In genomic region chr1:245155186-245156040, GRCh38 we compare ENCODE assay signal across 8 cellular contexts.
DNase-seq lines count a peak whose midpoint lies in the region; ATAC-seq and TF ChIP-seq lines count a peak whose summit lies in the region.

No MANE protein-coding gene starts in this region.

- peaks cover 2% of the 10 kb centered on the region for H3K9me3 ChIP-seq in WERI-Rb-1 (ENCODE audit: severe bottlenecking)
- no peaks in the 10 kb centered on the region for H3K9me3 ChIP-seq in neutrophil

- ATAC-seq in GM19467 (IDR thresholded peaks at IDR 0.05; ENCODE audit: unreplicated experiment): no peak
- ATAC-seq in GM18505 (IDR thresholded peaks at IDR 0.05; ENCODE audit: unreplicated experiment): no peak
- ATAC-seq in activated CD4-positive, CD25-positive, alpha-beta regulatory T cell treated with anti-CD3 and anti-CD28 coated beads, Interleukin-2, amount 50 U/mL, for 24 hours: no peak

- 0 out of 2 replicates have a peak, but pooled peaks have one; percentile 1 for TF ChIP-seq CTCF in WERI-Rb-1 (IDR thresholded peaks at IDR 0.05; ENCODE audit: low read depth, low read length)
- TF ChIP-seq CTCF in fibroblast of pulmonary artery (IDR thresholded peaks at IDR 0.05; ENCODE audit: low read length, missing control alignments): no peak
- no peak for TF ChIP-seq CTCF in neutrophil (IDR thresholded peaks at IDR 0.05)

- H3K36me3 ChIP-seq in WERI-Rb-1 (no peaks in the 10 kb centered on the region), neutrophil (no peaks in the 10 kb centered on the region)

- no peak overlapping the region for H3K27ac ChIP-seq in WERI-Rb-1
- H3K27ac ChIP-seq in neutrophil: no peak overlapping the region

- H3K4me1 ChIP-seq in neutrophil (ENCODE audit: control insufficient read depth in 1 of 2, insufficient read depth in 1 of 2, low read depth in 1 of 2, low read length in 1 of 2): peaks cover 40 to 43% of the 10 kb centered on the region in 2 experiments

- H3K27me3 ChIP-seq in WERI-Rb-1 (ENCODE audit: insufficient read depth, low read depth, severe bottlenecking): peaks cover 53% of the 10 kb centered on the region
- peaks cover 100% of the 10 kb centered on the region for H3K27me3 ChIP-seq in neutrophil

- DNase-seq in DMS53 (lab: John Stamatoyannopoulos, UW): peak; percentile 79
- peak; percentile 65 for DNase-seq in HuH-7 (ENCODE audit: low spot score)
- DNase-seq in WERI-Rb-1: peak; percentile 23
- DNase-seq in fibroblast of pulmonary artery (ENCODE audit: low read depth): peak; percentile 39

- H3K4me3 ChIP-seq in WERI-Rb-1 (ENCODE audit: low read depth, low read length) (peak overlapping the region; percentile 54), fibroblast of pulmonary artery (replicated peaks; ENCODE audit: low read depth, low read length) (peak overlapping the region; percentile 81), neutrophil (ENCODE audit: low read depth in 1 of 2, low read length in 1 of 2) (peak overlapping the region; percentile 30 to 64)

- TF ChIP-seq POLR2A in GM18505 (IDR thresholded peaks at IDR 0.05; ENCODE audit: borderline replicate concordance, extremely low read depth, insufficient read depth, insufficient read length): no peak

Comparison
In these comparisons a context has a peak if more than half of its experiments do, and no peak if none do; other contexts are left out.
1. DNase-seq: peak in every context shown above with its lines; median percentile 79 in DMS53; 65 in HuH-7; 39 in fibroblast of pulmonary artery; 23 in WERI-Rb-1.